ENCODE assay signal across 16 cellular contexts in the genomic region with DNA sequence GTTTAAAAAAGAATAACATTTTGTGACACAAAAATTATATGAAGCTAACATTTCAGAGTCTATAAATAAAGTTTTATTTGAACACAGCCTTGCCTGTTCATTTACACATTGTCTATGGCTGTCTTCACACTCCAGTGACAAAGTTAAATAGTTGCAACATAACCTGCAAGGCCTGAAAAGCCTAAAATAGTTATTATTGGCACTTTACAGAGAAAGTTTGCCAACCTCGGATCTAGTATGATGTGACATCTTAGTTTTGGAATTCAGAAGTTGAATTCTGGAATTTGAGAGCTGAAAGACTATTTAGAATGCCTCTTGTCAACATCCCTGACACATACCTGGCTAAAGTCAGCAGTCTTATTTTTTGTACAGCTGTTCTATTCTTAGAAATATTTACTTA.
DNase-seq lines count a peak whose midpoint lies in the region; ATAC-seq and TF ChIP-seq lines count a peak whose summit lies in the region.
"Had no signal": no experiment of that assay in that cellular context is flagged by ENCODE, and none has a peak within 500 bp of the region (broad histone marks: within the 10 kb centered on the region; RNA-seq: fewer than 3 reads in every experiment).

No MANE protein-coding gene starts in this region.

- DNase-seq in Caki2 (ENCODE audit: low read depth), result peak; percentile 85
- peak; percentile 20 for DNase-seq in amniotic epithelial cell (ENCODE audit: low read depth)
- DNase-seq in osteocyte (ENCODE audit: extremely low spot score, unreplicated experiment), result no peak
- no peak for DNase-seq in activated effector memory CD4-positive, alpha-beta T cell treated with Interleukin-2 at 50 U/mL for 16 hours
- no peak for DNase-seq in NCI-H2107 (lab: John Stamatoyannopoulos, UW)
- no peak for DNase-seq in omental fat pad (ENCODE audit: low spot score)
- DNase-seq: activated naive CD4-positive, alpha-beta T cell treated with anti-CD3 and anti-CD28 coated beads, Interleukin-2, amount 50 U/mL, for 16 hours; DND-41; head of caudate nucleus; NCI-H345 had no signal

- no peaks in the 10 kb centered on the region for H3K27me3 ChIP-seq in gastroesophageal sphincter

- H3K27ac Mint-ChIP-seq in osteocyte (ENCODE audit: unreplicated experiment), result peak overlapping the region; percentile 37
- H3K27ac Mint-ChIP-seq: B cell, GM23338, memory B cell had no signal

- H3K4me3 ChIP-seq in gastroesophageal sphincter, result no peak overlapping the region
- H3K4me3 ChIP-seq: GM23338 had no signal

- no peaks in the 10 kb centered on the region for H3K27me3 Mint-ChIP-seq in osteocyte (ENCODE audit: unreplicated experiment)

- H3K4me1 Mint-ChIP-seq in osteocyte (ENCODE audit: unreplicated experiment), result peaks cover 45% of the 10 kb centered on the region
- H3K4me1 Mint-ChIP-seq: B cell, GM23338 had no signal

- H3K9me3 ChIP-seq in gastroesophageal sphincter, result no peaks in the 10 kb centered on the region

- ATAC-seq in gastroesophageal sphincter, result peak; percentile 93
- ATAC-seq in HG03432 (IDR thresholded peaks at IDR 0.05; ENCODE audit: unreplicated experiment), result no peak
- ATAC-seq in omental fat pad (ENCODE audit: low FRiP score), result no peak
- ATAC-seq: GM23338 had no signal

- peaks cover 1% of the 10 kb centered on the region for H3K36me3 Mint-ChIP-seq in osteocyte (ENCODE audit: unreplicated experiment)

- WGBS in gastroesophageal sphincter (ENCODE audit: low coverage in 1 of 2), 2 donors, result 5 to 33% methylated on average over 1 of the region's 1 CpG

- no peak for TF ChIP-seq EP300 in gastroesophageal sphincter (IDR thresholded peaks at IDR 0.05)

- no peaks in the 10 kb centered on the region for H3K9me3 Mint-ChIP-seq in osteocyte (ENCODE audit: unreplicated experiment)
- H3K9me3 Mint-ChIP-seq: GM23338, memory B cell had no signal

- no peaks in the 10 kb centered on the region for H3K36me3 ChIP-seq in gastroesophageal sphincter

- TF ChIP-seq POLR2A in gastroesophageal sphincter (IDR thresholded peaks at IDR 0.05), result no peak

- in situ Hi-C loops in Caki2 (cut with HindIII; ENCODE audit: low pct_unique_long_range_greater_than_20kb, low sequenced_read_pairs), result loop anchor here (25.0 kb wide), 1 partner anchor 770 kb away; no protein-coding TSS in a partner anchor

- H3K4me3 Mint-ChIP-seq in osteocyte (ENCODE audit: unreplicated experiment), result no peak overlapping the region
- H3K4me3 Mint-ChIP-seq: B cell, GM23338, memory B cell had no signal

- H3K4me1 ChIP-seq in gastroesophageal sphincter, result peaks cover 2 to 20% (median 11%) of the 10 kb centered on the region in 3 donors
- H3K4me1 ChIP-seq: parathyroid adenoma had no signal

- TF ChIP-seq CTCF in gastroesophageal sphincter (IDR thresholded peaks at IDR 0.05) (no peak), osteocyte (IDR thresholded peaks at IDR 0.05) (no peak), omental fat pad (IDR thresholded peaks at IDR 0.05) (no peak)

- H3K27ac ChIP-seq in gastroesophageal sphincter, result peak overlapping the region; percentile 40 to 76 (median 68)
- H3K27ac ChIP-seq: parathyroid adenoma had no signal

Comparison
In these comparisons a context has a peak if more than half of its experiments do, and no peak if none do; other contexts are left out.
1. DNase-seq: peak in Caki2 (single experiment) and amniotic epithelial cell (single experiment); none in osteocyte (single experiment), activated effector memory CD4-positive, alpha-beta T cell treated with Interleukin-2 at 50 U/mL for 16 hours (single experiment), NCI-H2107 (single experiment) and omental fat pad (single experiment).